In the genomic region with DNA sequence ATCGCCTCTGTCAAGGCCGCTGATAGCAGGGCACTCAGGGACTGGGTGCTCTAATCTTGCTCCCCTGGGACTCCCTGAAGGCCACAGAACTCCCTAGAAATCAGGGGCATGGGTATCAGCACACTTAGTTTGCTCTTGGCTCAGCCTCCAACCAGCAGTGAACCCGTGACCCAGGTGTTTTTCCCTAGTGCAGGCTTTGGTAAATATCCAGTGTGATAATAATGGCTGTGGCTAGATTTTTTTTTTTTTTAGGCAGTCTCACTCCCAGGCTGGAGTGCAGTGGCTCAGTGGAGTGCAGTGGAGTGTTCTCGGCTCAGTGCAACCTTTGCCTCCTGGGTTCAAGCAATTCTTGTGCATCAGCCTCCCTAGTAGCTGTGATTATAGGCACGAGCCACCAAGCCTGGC, we compare ENCODE assay signal across 31 cellular contexts. TPM values are rescaled to one million over a fixed set of nuclear protein-coding genes. Genes with fewer than 3 reads are reported as not detected.
DNase-seq lines count a peak whose midpoint lies in the region; ATAC-seq and FAIRE-seq lines count a peak whose summit lies in the region.
"Had no signal": no experiment of that assay in that cellular context is flagged by ENCODE, and none has a peak within 500 bp of the region (broad histone marks: within the 10 kb centered on the region; RNA-seq: fewer than 3 reads in every experiment).

No MANE protein-coding gene starts in this region.

- H3K9me3 ChIP-seq in small intestine (ENCODE audit: control insufficient read depth, low read depth) = no peaks in the 10 kb centered on the region
- H3K9me3 ChIP-seq: left ventricle myocardium inferior, transverse colon had no signal

- no peaks in the 10 kb centered on the region for H3K27me3 ChIP-seq in small intestine (ENCODE audit: control insufficient read depth in 2 of 2, insufficient read depth in 2 of 2, low read length in 2 of 2)
- H3K27me3 ChIP-seq: transverse colon had no signal

- H3K36me3 ChIP-seq in small intestine (ENCODE audit: control insufficient read depth in 2 of 2, insufficient read depth in 2 of 2, low read length in 2 of 2) = no peaks in the 10 kb centered on the region
- H3K36me3 ChIP-seq: left ventricle myocardium inferior, transverse colon had no signal

- no peak overlapping the region for H3K27ac ChIP-seq in small intestine (ENCODE audit: low read depth in 1 of 2, low read length in 1 of 2)
- H3K27ac ChIP-seq: left ventricle myocardium inferior, transverse colon had no signal

- no peak overlapping the region for H3K4me3 ChIP-seq in small intestine (ENCODE audit: low read depth in 1 of 2, low read length in 2 of 2)
- H3K4me3 ChIP-seq: left ventricle myocardium inferior, transverse colon had no signal

- H3K4me1 ChIP-seq in small intestine (ENCODE audit: control insufficient read depth in 2 of 2, insufficient read depth in 1 of 2, low read depth in 1 of 2, low read length in 1 of 2) = peaks cover 1 to 5% of the 10 kb centered on the region in 2 donors

- no peak for FAIRE-seq in small intestine (lab: Jason Lieb, UNC)

- peak; percentile 81 for DNase-seq in left lobe of liver (ENCODE audit: low spot score)
- DNase-seq in small intestine = peak; percentile 44
- no peak for DNase-seq in NCI-H1048 (lab: John Stamatoyannopoulos, UW)
- DNase-seq in NCI-H82 treated with DMSO at 0.1 percent for 48 hours (lab: John Stamatoyannopoulos, UW; ENCODE audit: unreplicated experiment) = no peak
- DNase-seq: activated CD4-positive, alpha-beta memory T cell treated with anti-CD3 and anti-CD28 coated beads for 36 hours; activated effector memory CD4-positive, alpha-beta T cell treated with Interleukin-2 at 50 U/mL for 16 hours; activated naive CD8-positive, alpha-beta T cell treated with anti-CD3 and anti-CD28 coated beads, Interleukin-2, amount 10 ng/mL, durations not matched to agents 7 days and 5 days; CD4-positive, alpha-beta memory T cell; DMS 273 treated with DMSO at 0.1 percent for 48 hours; effector CD4-positive, alpha-beta T cell; erythroblast; foreskin fibroblast; GOT3; immature natural killer cell; KG1; left ventricle myocardium inferior; MV-4-11; naive thymus-derived CD8-positive, alpha-beta T cell; NCI-H1930; NCI-H226; NCI-H774; OCI-M1; right cardiac atrium; SW 1271; transverse colon had no signal

- 24 to 63% (median 32%) methylated on average over 5 of the region's 5 CpGs for WGBS in small intestine, 3 donors

- peak; percentile 38 for ATAC-seq in left lobe of liver
- ATAC-seq: naive thymus-derived CD8-positive, alpha-beta T cell; right cardiac atrium; Right ventricle myocardium inferior had no signal

RNA-seq across cellular contexts. Expression of a gene that starts 10.3 kb away (rescaled TPM):
- 92.6 TPM for total RNA-seq in left lobe of liver
- polyA plus RNA-seq in small intestine = 100 to 1,000 TPM in 1 of 3 donors, 10 to 100 TPM in 1, 1 to 10 TPM in 1; 3.1 to 104 (median 19.5) TPM
- total RNA-seq: activated CD4-positive, alpha-beta memory T cell treated with anti-CD3 and anti-CD28 coated beads for 36 hours; CD4-positive, alpha-beta memory T cell had no signal
- polyA plus RNA-seq: CD4-positive, alpha-beta memory T cell; immature natural killer cell; naive thymus-derived CD8-positive, alpha-beta T cell had no signal

RNA-seq across cellular contexts. Expression of a gene that starts 21.8 kb away (rescaled TPM):
- 12.9 TPM for total RNA-seq in left lobe of liver
- under 1 TPM in 1 of 3 donors, not detected in 2; 0.15 TPM for polyA plus RNA-seq in small intestine
- total RNA-seq: activated CD4-positive, alpha-beta memory T cell treated with anti-CD3 and anti-CD28 coated beads for 36 hours; activated naive CD8-positive, alpha-beta T cell treated with anti-CD3 and anti-CD28 coated beads, Interleukin-2, amount 10 ng/mL, durations not matched to agents 7 days and 5 days; CD4-positive, alpha-beta memory T cell; cerebellum; G401; HT-29; left ventricle myocardium inferior; mesothelial cell of epicardium; naive thymus-derived CD8-positive, alpha-beta T cell; osteoblast; right cardiac atrium; Right ventricle myocardium inferior; transverse colon had no signal
- polyA plus RNA-seq: CD4-positive, alpha-beta memory T cell; immature natural killer cell; naive thymus-derived CD8-positive, alpha-beta T cell; right cardiac atrium had no signal

RNA-seq across cellular contexts. Expression of a gene that starts 25.3 kb away (rescaled TPM):
- 19.3 TPM for total RNA-seq in left lobe of liver
- 10 to 100 TPM; 18.1 to 46.3 (median 42.2) TPM for polyA plus RNA-seq in small intestine

RNA-seq across cellular contexts. Expression of a gene that starts 34.0 kb away (rescaled TPM):
- total RNA-seq in left lobe of liver = 0.58 TPM
- 1 to 10 TPM in 2 of 3 donors, under 1 TPM in 1; 0.89 to 2.7 (median 1.9) TPM for polyA plus RNA-seq in small intestine
- total RNA-seq: HT-29, mesothelial cell of epicardium, osteoblast had no signal

RNA-seq across cellular contexts. Expression of a gene that starts 36.6 kb away (rescaled TPM):
- 17.5 TPM for total RNA-seq in left lobe of liver
- 10 to 100 TPM in 1 of 3 donors, 1 to 10 TPM in 2; 4.7 to 30.9 (median 9.7) TPM for polyA plus RNA-seq in small intestine

Comparison
In these comparisons a context has a peak if more than half of its experiments do, and no peak if none do; other contexts are left out.
1. DNase-seq: peak in left lobe of liver (single experiment) and small intestine (single experiment); none in NCI-H1048 (single experiment) and NCI-H82 treated with DMSO at 0.1 percent for 48 hours (single experiment).